14 cellular contexts compared by ENCODE assay signal in genomic region chr11:769887-770641, GRCh38. TPM values are rescaled to one million over a fixed set of nuclear protein-coding genes. Genes with fewer than 3 reads are reported as not detected.
DNase-seq lines count a peak whose midpoint lies in the region; ATAC-seq, FAIRE-seq and TF ChIP-seq lines count a peak whose summit lies in the region.
"Had no signal": no experiment of that assay in that cellular context is flagged by ENCODE, and none has a peak within 500 bp of the region (broad histone marks: within the 10 kb centered on the region; RNA-seq: fewer than 3 reads in every experiment).

No MANE protein-coding gene starts in this region.

- H3K4me2 ChIP-seq in K562 (ENCODE audit: insufficient read depth, low read length): no peak overlapping the region

- H3K27me3 ChIP-seq in breast epithelium (no peaks in the 10 kb centered on the region), K562 (ENCODE audit: control insufficient read depth in 2 of 2, insufficient read depth in 2 of 2, low read length in 2 of 2) (no peaks in the 10 kb centered on the region)

- H3K9me3 Mint-ChIP-seq in MCF 10A (ENCODE audit: unreplicated experiment): no peaks in the 10 kb centered on the region
- H3K9me3 Mint-ChIP-seq: H9 had no signal

- peaks cover 0 to under 1% of the 10 kb centered on the region in 2 donors for H3K4me1 ChIP-seq in breast epithelium
- peaks cover 2 to 63% of the 10 kb centered on the region in 2 experiments; a peak in 3 of 5 replicates for H3K4me1 ChIP-seq in K562 (replicated peaks in 1 of 2; ENCODE audit: control insufficient read depth in 2 of 2, insufficient read depth in 2 of 2, low read length in 2 of 2)

- peaks cover 1% of the 10 kb centered on the region for H3K9me1 ChIP-seq in K562 (ENCODE audit: control insufficient read depth, insufficient read depth, low read length)

- TF ChIP-seq POLR2A in breast epithelium (IDR thresholded peaks at IDR 0.05) (no peak), K562 (conservative IDR thresholded peaks at IDR 0.05) (no peak)

- H3K4me3 Mint-ChIP-seq in MCF 10A (ENCODE audit: unreplicated experiment): no peak overlapping the region
- H3K4me3 Mint-ChIP-seq: H9 had no signal

- H3K4me3 ChIP-seq in breast epithelium: no peak overlapping the region
- no peak overlapping the region for H3K4me3 ChIP-seq in K562

- no peak for TF ChIP-seq EP300 in K562 (IDR thresholded peaks at IDR 0.05; ENCODE audit: low read length)

- TF ChIP-seq RAD21 in K562 (CRISPR knock-in tag; conservative IDR thresholded peaks at IDR 0.05 in 1 of 2, IDR thresholded peaks at IDR 0.05 in 1 of 2): no peak

- DNase-seq in MCF 10A (ENCODE audit: unreplicated experiment) (no peak), breast epithelium (ENCODE audit: low spot score in 2 of 2) (no peak), K562 (ENCODE audit: extremely low read depth in 1 of 4, low spot score in 3 of 4) (no peak), epidermal melanocyte (ENCODE audit: insufficient read length, low spot score) (no peak), NCI-H345 (lab: John Stamatoyannopoulos, UW) (no peak), NCI-H1105 treated with DMSO at 0.1 percent for 48 hours (lab: John Stamatoyannopoulos, UW) (no peak)
- DNase-seq: C1 segment of cervical spinal cord, H9, Kasumi-1, NCI-H1417 treated with DMSO at 0.1 percent for 48 hours, NCI-H2029 treated with DMSO at 0.1 percent for 48 hours, NCI-H524 had no signal

- intact Hi-C loops in MCF 10A (cut with micrococcal nuclease) (no loop called here), breast epithelium (cut with DNase I; ENCODE audit: low total_unique reads) (loop anchor here (10.0 kb wide), 1 partner anchor 205 kb away; the partner anchor contains the start of genes LMNTD2 and RASSF7), K562 (cut with micrococcal nuclease) (no loop called here)

- BruUV-seq in MCF 10A (replicated peaks; lab: Mats Ljungman, UMichigan) (TSS peak; percentile 14), K562 (replicated peaks; lab: Mats Ljungman, UMichigan) (TSS peak; percentile 27)

- H3K4me1 Mint-ChIP-seq in MCF 10A (ENCODE audit: insufficient read depth, unreplicated experiment): peaks cover 3% of the 10 kb centered on the region

- no peak for FAIRE-seq in K562 (lab: Jason Lieb, UNC)
- FAIRE-seq: GM18507 had no signal

- 95% methylated on average over 23 of the region's 23 CpGs for WGBS in K562 (ENCODE audit: insufficient coverage, low coverage, missing lambda C conversion rate)

- ATAC-seq in K562: no peak

- H3K79me2 ChIP-seq in K562 (ENCODE audit: control insufficient read depth, insufficient read depth, low read length): peaks cover 42% of the 10 kb centered on the region

- H3K36me3 Mint-ChIP-seq in MCF 10A (ENCODE audit: insufficient read depth, unreplicated experiment): peaks cover 76% of the 10 kb centered on the region

- H4K20me1 ChIP-seq in K562 (replicated peaks; ENCODE audit: control insufficient read depth, insufficient read depth, low read length): peaks cover 18% of the 10 kb centered on the region

- TF ChIP-seq CTCF in MCF 10A (IDR thresholded peaks at IDR 0.05; ENCODE audit: unreplicated experiment) (no peak), breast epithelium (IDR thresholded peaks at IDR 0.05) (no peak), K562 (IDR thresholded peaks at IDR 0.05 in 2 of 3, conservative IDR thresholded peaks at IDR 0.05 in 1 of 3; ENCODE audit: insufficient read depth in 2 of 3, low read depth in 1 of 3, low read length in 3 of 3) (no peak)

- no peaks in the 10 kb centered on the region for H3K27me3 Mint-ChIP-seq in MCF 10A (ENCODE audit: insufficient read depth, unreplicated experiment)

- H2AFZ ChIP-seq in K562 (ENCODE audit: low read depth, low read length): no peak overlapping the region

- in situ Hi-C loops in K562 (cut with MboI): no loop called here

- CTCF ChIA-PET in MCF 10A (lab: Yijun Ruan, JAX) (interaction anchor here (0.7 kb wide), 1 partner anchor 31 kb away, joined by 3 read pairs; no protein-coding TSS in a partner anchor), K562 (lab: Yijun Ruan, JAX; ENCODE audit: low intra/inter-chr PET ratio) (no interaction called here)

- no peaks in the 10 kb centered on the region for H3K9me3 ChIP-seq in breast epithelium
- no peaks in the 10 kb centered on the region for H3K9me3 ChIP-seq in K562 (replicated peaks; ENCODE audit: control insufficient read depth, insufficient read depth, low read depth, low read length)

- POLR2A ChIA-PET in MCF 10A (lab: Yijun Ruan, JAX) (no interaction called here), K562 (lab: Yijun Ruan, JAX) (interaction anchor here (0.5 to 1.4 kb wide), 5 partner anchors 8 to 477 kb away, joined by 3 to 14 read pairs (median 3); no protein-coding TSS in a partner anchor)

- H3K27ac Mint-ChIP-seq in MCF 10A (ENCODE audit: low read depth, unreplicated experiment): no peak overlapping the region
- H3K27ac Mint-ChIP-seq: H9 had no signal

- peak overlapping the region in 1 of 2 donors; percentile 3 for H3K27ac ChIP-seq in breast epithelium
- no peak overlapping the region for H3K27ac ChIP-seq in K562 (ENCODE audit: extremely low read depth, low read depth, low read length)

- peak overlapping the region in 1 of 2 experiments; percentile 23; a peak in 1 of 4 replicates for H3K9ac ChIP-seq in K562 (ENCODE audit: insufficient read depth in 1 of 2, low read depth in 2 of 2, low read length in 2 of 2)

- H3K36me3 ChIP-seq in breast epithelium: no peaks in the 10 kb centered on the region
- peaks cover 82% of the 10 kb centered on the region for H3K36me3 ChIP-seq in K562 (ENCODE audit: control insufficient read depth, insufficient read depth, low read length)

RNA-seq across cellular contexts. Expression of gene GATD1, which starts 7.2 kb away (rescaled TPM):
- total RNA-seq in MCF 10A (2022) (54.6 and 67.7 TPM in 2 replicates), breast epithelium (10 to 100 TPM in 2 of 3 donors, 1 to 10 TPM in 1; 9.9 to 17.4 (median 16.4) TPM), K562 (2014; rRNA removed) (50.8 and 50.9 TPM in 2 replicates), K562 (2014; rRNA removed; fragmentation: Illumina TruSeq; extraction: Trizol) (13.5 and 17.1 TPM in 2 replicates), K562 (2015; rRNA removed; fragmentation: Illumina TruSeq; extraction: Trizol) (45.4 and 49.5 TPM in 2 replicates), K562 (2021) (105 and 118 TPM in 2 replicates)
- 140 and 450 TPM in 2 replicates for total RNA-seq in K562 (2011; cell fraction: chromatin; rRNA removed; ENCODE audit: low replicate concordance)
- 336 and 342 TPM in 2 replicates for total RNA-seq in K562 (2011; cell fraction: nucleolus; rRNA removed)
- 156 and 178 TPM in 2 replicates for total RNA-seq in K562 (2011; cell fraction: nucleoplasm; rRNA removed)
- polyA plus RNA-seq in K562 (2011; rRNA removed) (35.8 and 58.6 TPM in 2 replicates), K562 (2014; fragmentation: Illumina TruSeq; extraction: Trizol) (36.9 and 78.5 TPM in 2 replicates), K562 (2014; fragmentation: Nextera tagmentation; extraction: Ambion mirVana) (1 to 10 TPM; 2.8 to 3.3 TPM), K562 (2014; rRNA removed) (144 TPM in 2 replicates)
- polyA plus RNA-seq in K562 (2011; cell fraction: cytosol; rRNA removed): 47.9 and 104 TPM in 2 replicates
- polyA plus RNA-seq in K562 (2011; cell fraction: nucleus; rRNA removed): 263 and 504 TPM in 2 replicates
- 53.2 and 84.6 TPM in 2 replicates for polyA plus RNA-seq in K562 (2012)
- 6.8 and 13.8 TPM in 2 replicates for polyA minus RNA-seq in K562 (2011; rRNA and poly(A)+ RNA removed)
- polyA minus RNA-seq in K562 (2011; cell fraction: cytosol; rRNA and poly(A)+ RNA removed): 29.3 and 39.0 TPM in 2 replicates
- 57.2 and 63.4 TPM in 2 replicates for polyA minus RNA-seq in K562 (2011; cell fraction: nucleus; rRNA and poly(A)+ RNA removed)

RNA-seq across cellular contexts. Expression of gene CEND1, which starts 19.8 kb away (rescaled TPM):
- not detected in 2 replicates for total RNA-seq in MCF 10A (2022)
- not detected for total RNA-seq in breast epithelium
- not detected in 2 replicates for total RNA-seq in K562 (2011; cell fraction: chromatin; rRNA removed; ENCODE audit: low replicate concordance)
- total RNA-seq in K562 (2011; cell fraction: nucleolus; rRNA removed): not detected in 2 replicates
- total RNA-seq in K562 (2011; cell fraction: nucleoplasm; rRNA removed): not detected in 2 replicates
- total RNA-seq in K562 (2014; rRNA removed): 0.18 and 0.73 TPM in 2 replicates
- not detected in 2 replicates for total RNA-seq in K562 (2014; rRNA removed; fragmentation: Illumina TruSeq; extraction: Trizol)
- total RNA-seq in K562 (2015; rRNA removed; fragmentation: Illumina TruSeq; extraction: Trizol): not detected in 2 replicates
- 0.16 and 0.63 TPM in 2 replicates for total RNA-seq in K562 (2021)
- polyA plus RNA-seq in K562 (2011; rRNA removed): not detected in 2 replicates
- 0.06 TPM in 1 of 2 replicates, not detected in the other for polyA plus RNA-seq in K562 (2011; cell fraction: cytosol; rRNA removed)
- polyA plus RNA-seq in K562 (2011; cell fraction: nucleus; rRNA removed): not detected in 2 replicates
- polyA plus RNA-seq in K562 (2012): 0.28 and 0.31 TPM in 2 replicates
- polyA plus RNA-seq in K562 (2014; fragmentation: Illumina TruSeq; extraction: Trizol): 0.13 and 0.24 TPM in 2 replicates
- not detected for polyA plus RNA-seq in K562 (2014; fragmentation: Nextera tagmentation; extraction: Ambion mirVana)
- polyA plus RNA-seq in K562 (2014; rRNA removed): 1.2 TPM in 1 of 2 replicates, not detected in the other
- not detected in 2 replicates for polyA minus RNA-seq in K562 (2011; rRNA and poly(A)+ RNA removed)
- polyA minus RNA-seq in K562 (2011; cell fraction: cytosol; rRNA and poly(A)+ RNA removed): not detected in 2 replicates
- not detected in 2 replicates for polyA minus RNA-seq in K562 (2011; cell fraction: nucleus; rRNA and poly(A)+ RNA removed)
- total RNA-seq: A172 had no signal

RNA-seq across cellular contexts. Expression of gene TALDO1, which starts 22.8 kb away (rescaled TPM):
- total RNA-seq in MCF 10A (2022) (93.8 and 137 TPM in 2 replicates), breast epithelium (100 to 1,000 TPM; 137 to 239 (median 141) TPM), K562 (2014; rRNA removed) (507 and 536 TPM in 2 replicates), K562 (2014; rRNA removed; fragmentation: Illumina TruSeq; extraction: Trizol) (228 and 260 TPM in 2 replicates), K562 (2015; rRNA removed; fragmentation: Illumina TruSeq; extraction: Trizol) (413 and 441 TPM in 2 replicates), K562 (2021) (541 and 595 TPM in 2 replicates)
- 172 and 310 TPM in 2 replicates for total RNA-seq in K562 (2011; cell fraction: chromatin; rRNA removed; ENCODE audit: low replicate concordance)
- 171 and 194 TPM in 2 replicates for total RNA-seq in K562 (2011; cell fraction: nucleolus; rRNA removed)
- 200 and 202 TPM in 2 replicates for total RNA-seq in K562 (2011; cell fraction: nucleoplasm; rRNA removed)
- polyA plus RNA-seq in K562 (2011; rRNA removed) (416 and 427 TPM in 2 replicates), K562 (2014; fragmentation: Illumina TruSeq; extraction: Trizol) (400 and 436 TPM in 2 replicates), K562 (2014; fragmentation: Nextera tagmentation; extraction: Ambion mirVana) (100 to 1,000 TPM; 328 to 492 TPM), K562 (2014; rRNA removed) (520 and 521 TPM in 2 replicates)
- polyA plus RNA-seq in K562 (2011; cell fraction: cytosol; rRNA removed): 459 and 498 TPM in 2 replicates
- polyA plus RNA-seq in K562 (2011; cell fraction: nucleus; rRNA removed): 247 and 274 TPM in 2 replicates
- polyA plus RNA-seq in K562 (2012): 413 and 492 TPM in 2 replicates
- polyA minus RNA-seq in K562 (2011; rRNA and poly(A)+ RNA removed): 150 and 162 TPM in 2 replicates
- 252 and 295 TPM in 2 replicates for polyA minus RNA-seq in K562 (2011; cell fraction: cytosol; rRNA and poly(A)+ RNA removed)
- 42.5 and 74.1 TPM in 2 replicates for polyA minus RNA-seq in K562 (2011; cell fraction: nucleus; rRNA and poly(A)+ RNA removed)

RNA-seq across cellular contexts. Expression of gene SLC25A22, which starts 28.0 kb away (rescaled TPM):
- total RNA-seq in MCF 10A (2022) (34.0 and 36.5 TPM in 2 replicates), breast epithelium (10 to 100 TPM in 1 of 3 donors, 1 to 10 TPM in 2; 2.7 to 11.5 (median 4.7) TPM), K562 (2014; rRNA removed) (17.0 and 21.5 TPM in 2 replicates), K562 (2014; rRNA removed; fragmentation: Illumina TruSeq; extraction: Trizol) (2.5 and 3.0 TPM in 2 replicates), K562 (2015; rRNA removed; fragmentation: Illumina TruSeq; extraction: Trizol) (11.4 and 11.8 TPM in 2 replicates), K562 (2021) (54.7 and 55.4 TPM in 2 replicates)
- 18.6 and 84.0 TPM in 2 replicates for total RNA-seq in K562 (2011; cell fraction: chromatin; rRNA removed; ENCODE audit: low replicate concordance)
- 75.0 and 76.5 TPM in 2 replicates for total RNA-seq in K562 (2011; cell fraction: nucleolus; rRNA removed)
- 35.6 and 39.5 TPM in 2 replicates for total RNA-seq in K562 (2011; cell fraction: nucleoplasm; rRNA removed)
- polyA plus RNA-seq in K562 (2011; rRNA removed) (9.3 and 32.2 TPM in 2 replicates), K562 (2014; fragmentation: Illumina TruSeq; extraction: Trizol) (15.0 and 37.3 TPM in 2 replicates), K562 (2014; fragmentation: Nextera tagmentation; extraction: Ambion mirVana) (under 1 TPM; 0.41 to 0.44 TPM), K562 (2014; rRNA removed) (30.0 and 32.8 TPM in 2 replicates)
- polyA plus RNA-seq in K562 (2011; cell fraction: cytosol; rRNA removed): 10.7 and 26.2 TPM in 2 replicates
- 46.7 and 86.6 TPM in 2 replicates for polyA plus RNA-seq in K562 (2011; cell fraction: nucleus; rRNA removed)
- polyA plus RNA-seq in K562 (2012): 25.7 and 28.8 TPM in 2 replicates
- 6.1 and 7.3 TPM in 2 replicates for polyA minus RNA-seq in K562 (2011; rRNA and poly(A)+ RNA removed)
- 19.8 and 31.9 TPM in 2 replicates for polyA minus RNA-seq in K562 (2011; cell fraction: cytosol; rRNA and poly(A)+ RNA removed)
- 14.7 and 16.0 TPM in 2 replicates for polyA minus RNA-seq in K562 (2011; cell fraction: nucleus; rRNA and poly(A)+ RNA removed)

RNA-seq across cellular contexts. Expression of gene PIDD1, which starts 35.0 kb away (rescaled TPM):
- total RNA-seq in MCF 10A (2022) (15.8 and 22.1 TPM in 2 replicates), breast epithelium (10 to 100 TPM; 10.2 to 17.3 (median 16.7) TPM), K562 (2014; rRNA removed) (13.2 and 18.7 TPM in 2 replicates), K562 (2014; rRNA removed; fragmentation: Illumina TruSeq; extraction: Trizol) (0.95 and 1.0 TPM in 2 replicates), K562 (2015; rRNA removed; fragmentation: Illumina TruSeq; extraction: Trizol) (7.3 and 7.6 TPM in 2 replicates), K562 (2021) (31.3 and 32.1 TPM in 2 replicates)
- 31.9 and 139 TPM in 2 replicates for total RNA-seq in K562 (2011; cell fraction: chromatin; rRNA removed; ENCODE audit: low replicate concordance)
- total RNA-seq in K562 (2011; cell fraction: nucleolus; rRNA removed): 157 and 166 TPM in 2 replicates
- total RNA-seq in K562 (2011; cell fraction: nucleoplasm; rRNA removed): 58.5 and 69.8 TPM in 2 replicates
- polyA plus RNA-seq in K562 (2011; rRNA removed) (8.5 and 20.7 TPM in 2 replicates), K562 (2014; fragmentation: Illumina TruSeq; extraction: Trizol) (3.0 and 11.1 TPM in 2 replicates), K562 (2014; fragmentation: Nextera tagmentation; extraction: Ambion mirVana) (under 1 TPM; 0.32 to 0.36 TPM), K562 (2014; rRNA removed) (47.5 and 52.7 TPM in 2 replicates)
- polyA plus RNA-seq in K562 (2011; cell fraction: cytosol; rRNA removed): 13.4 and 29.0 TPM in 2 replicates
- 284 and 380 TPM in 2 replicates for polyA plus RNA-seq in K562 (2011; cell fraction: nucleus; rRNA removed)
- polyA plus RNA-seq in K562 (2012): 20.6 and 37.0 TPM in 2 replicates
- 2.6 and 3.2 TPM in 2 replicates for polyA minus RNA-seq in K562 (2011; rRNA and poly(A)+ RNA removed)
- polyA minus RNA-seq in K562 (2011; cell fraction: cytosol; rRNA and poly(A)+ RNA removed): 11.4 and 11.9 TPM in 2 replicates
- 53.5 and 55.9 TPM in 2 replicates for polyA minus RNA-seq in K562 (2011; cell fraction: nucleus; rRNA and poly(A)+ RNA removed)
